9 cellular contexts compared by ENCODE assay signal in genomic region chr11:1557904-1558831, GRCh38. TPM values are rescaled to one million over a fixed set of nuclear protein-coding genes. Genes with fewer than 3 reads are reported as not detected.
A peak's percentile ranks its signal among the peaks of the same experiment; 100 is the strongest.
DNase-seq lines count a peak whose midpoint lies in the region; ATAC-seq, FAIRE-seq and TF ChIP-seq lines count a peak whose summit lies in the region.
"Had no signal": no experiment of that assay in that cellular context is flagged by ENCODE, and none has a peak within 500 bp of the region (broad histone marks: within the 10 kb centered on the region; RNA-seq: fewer than 3 reads in every experiment).

No MANE protein-coding gene starts in this region.

- H3K36me3 Mint-ChIP-seq in MCF 10A (ENCODE audit: insufficient read depth, unreplicated experiment), result no peaks in the 10 kb centered on the region

- H3K9me3 Mint-ChIP-seq in MCF 10A (ENCODE audit: unreplicated experiment), result no peaks in the 10 kb centered on the region
- H3K9me3 Mint-ChIP-seq: IgD-negative memory B cell had no signal

- H3K27ac ChIP-seq in keratinocyte (ENCODE audit: control insufficient read depth, insufficient read depth, low read length), result no peak overlapping the region

- TF ChIP-seq POLR2A in H54 (IDR thresholded peaks at IDR 0.05; ENCODE audit: low read depth, low read length), result no peak

- peaks cover 11% of the 10 kb centered on the region for H3K4me1 ChIP-seq in keratinocyte (ENCODE audit: control insufficient read depth, extremely low read depth, insufficient read depth, low read length)

- no peaks in the 10 kb centered on the region for H4K20me1 ChIP-seq in keratinocyte (ENCODE audit: control insufficient read depth, extremely low read depth, insufficient read depth, low read length)

- DNase-seq in H54 (ENCODE audit: insufficient read length, low spot score), result peak; percentile 97
- DNase-seq in MCF 10A (ENCODE audit: unreplicated experiment), result peak; percentile 65
- no peak for DNase-seq in keratinocyte (ENCODE audit: low read depth, low spot score)
- DNase-seq in smooth muscle cell of the brain vasculature (ENCODE audit: low read depth, low spot score), result peak; percentile 13
- DNase-seq in OCI-M1 (lab: John Stamatoyannopoulos, UW), result no peak
- DNase-seq in activated CD4-positive, alpha-beta T cell treated with anti-CD3 and anti-CD28 coated beads, Interleukin-2, amount 50 U/mL, for 48 hours, result no peak
- no peak for DNase-seq in UCSD-AML1 (lab: John Stamatoyannopoulos, UW; ENCODE audit: unreplicated experiment)

- H3K27ac Mint-ChIP-seq in MCF 10A (ENCODE audit: low read depth, unreplicated experiment), result peak overlapping the region; percentile 49

- peak overlapping the region; percentile 48 for H3K4me2 ChIP-seq in keratinocyte (ENCODE audit: control insufficient read depth, extremely low read depth, insufficient read depth, low read depth, low read length)

- no peaks in the 10 kb centered on the region for H3K9me1 ChIP-seq in keratinocyte (ENCODE audit: control insufficient read depth, extremely low read depth, insufficient read depth, low read length)

- H3K4me3 ChIP-seq in keratinocyte (ENCODE audit: control insufficient read depth in 2 of 3, extremely low read depth in 1 of 3, insufficient read depth in 2 of 3, low read depth in 1 of 3, low read length in 3 of 3), result no peak overlapping the region

- no peaks in the 10 kb centered on the region for H3K9me3 ChIP-seq in keratinocyte (ENCODE audit: control insufficient read depth, low read depth, low read length)

- no peaks in the 10 kb centered on the region for H3K27me3 ChIP-seq in keratinocyte (ENCODE audit: control insufficient read depth, extremely low read depth, insufficient read depth, low read length)

- intact Hi-C loops in MCF 10A (cut with micrococcal nuclease), result loop anchor here (10.0 kb wide), 1 partner anchor 277 kb away; the partner anchor contains the start of genes SYT8 and TNNI2

- POLR2A ChIA-PET in MCF 10A (lab: Yijun Ruan, JAX), result interaction anchor here (0.6 to 2.2 kb wide), 7 partner anchors 10 to 481 kb away, joined by 3 to 16 read pairs (median 4); no protein-coding TSS in a partner anchor

- no peaks in the 10 kb centered on the region for H3K79me2 ChIP-seq in keratinocyte (ENCODE audit: control insufficient read depth, insufficient read depth, low read length)

- H3K36me3 ChIP-seq in keratinocyte (ENCODE audit: control insufficient read depth in 2 of 2, extremely low read depth in 1 of 2, insufficient read depth in 2 of 2, low read length in 2 of 2), result peaks cover 0 to 2% of the 10 kb centered on the region in 2 experiments

- H3K27me3 Mint-ChIP-seq in MCF 10A (ENCODE audit: insufficient read depth, unreplicated experiment), result no peaks in the 10 kb centered on the region

- H3K4me3 Mint-ChIP-seq in MCF 10A (ENCODE audit: unreplicated experiment), result peak overlapping the region; percentile 52

- no peak overlapping the region for H3K9ac ChIP-seq in keratinocyte (ENCODE audit: control insufficient read depth, extremely low read depth, insufficient read depth, low read length)

- peaks cover 34% of the 10 kb centered on the region for H3K4me1 Mint-ChIP-seq in MCF 10A (ENCODE audit: insufficient read depth, unreplicated experiment)
- H3K4me1 Mint-ChIP-seq: IgD-negative memory B cell had no signal

- no peak overlapping the region for H2AFZ ChIP-seq in keratinocyte (ENCODE audit: control insufficient read depth, low read length)

- dilution Hi-C loops in keratinocyte (cut with MboI; ENCODE audit: extremely low pct_ligation_motif_present, low sequenced_read_pairs), result no loop called here

- FAIRE-seq in H54 (lab: Jason Lieb, UNC) (no peak), keratinocyte (lab: Jason Lieb, UNC) (no peak)

- TF ChIP-seq CTCF in MCF 10A (IDR thresholded peaks at IDR 0.05; ENCODE audit: unreplicated experiment), result no peak
- no peak for TF ChIP-seq CTCF in keratinocyte (optimal IDR thresholded peaks at IDR 0.05 in 1 of 3, IDR thresholded peaks at IDR 0.05 in 1 of 3, conservative IDR thresholded peaks at IDR 0.05 in 1 of 3; ENCODE audit: extremely low read depth in 1 of 3, insufficient read depth in 2 of 3, low read length in 3 of 3)

- CTCF ChIA-PET in MCF 10A (lab: Yijun Ruan, JAX), result interaction anchor here (0.6 to 3.9 kb wide), 5 partner anchors 12 to 1336 kb away, joined by 3 to 32 read pairs (median 4); no protein-coding TSS in a partner anchor

- no TSS peak for BruUV-seq in MCF 10A (replicated peaks; lab: Mats Ljungman, UMichigan)

- no peak for ATAC-seq in GM18511 (IDR thresholded peaks at IDR 0.05; ENCODE audit: unreplicated experiment)

RNA-seq across cellular contexts. Expression of gene DUSP8, which starts 13.9 kb away (rescaled TPM):
- 10.4 and 17.6 TPM in 2 replicates for total RNA-seq in MCF 10A (2022)
- 0.58 to 1.7 TPM (median 1.3 TPM) in 3 replicates for polyA plus RNA-seq in keratinocyte
- 1.7 TPM for polyA plus RNA-seq in keratinocyte (2011; ENCODE audit: low read depth)
- polyA plus RNA-seq in keratinocyte (2011; cell fraction: cytosol; rRNA removed), result 1.7 and 2.5 TPM in 2 replicates
- 5.6 and 7.0 TPM in 2 replicates for polyA plus RNA-seq in keratinocyte (2011; cell fraction: nucleus; rRNA removed)
- 1.0 and 4.9 TPM in 2 replicates for polyA plus RNA-seq in keratinocyte (2012; ENCODE audit: low replicate concordance)
- polyA minus RNA-seq in keratinocyte, result 0.43 to 2.8 TPM (median 1.3 TPM) in 3 replicates
- polyA minus RNA-seq in keratinocyte (2011; cell fraction: cytosol; rRNA and poly(A)+ RNA removed), result 4.0 TPM
- 1.5 and 1.6 TPM in 2 replicates for polyA minus RNA-seq in keratinocyte (2011; cell fraction: nucleus; rRNA and poly(A)+ RNA removed)

RNA-seq across cellular contexts. Expression of gene KRTAP5-1, which starts 26.9 kb away (rescaled TPM):
- not detected in 2 replicates for total RNA-seq in MCF 10A (2022)
- polyA plus RNA-seq in keratinocyte, result not detected in 3 replicates
- polyA plus RNA-seq in keratinocyte (2011; ENCODE audit: low read depth), result not detected
- not detected in 2 replicates for polyA plus RNA-seq in keratinocyte (2011; cell fraction: cytosol; rRNA removed)
- polyA plus RNA-seq in keratinocyte (2011; cell fraction: nucleus; rRNA removed), result not detected in 2 replicates
- not detected in 2 replicates for polyA plus RNA-seq in keratinocyte (2012; ENCODE audit: low replicate concordance)
- not detected in 3 replicates for polyA minus RNA-seq in keratinocyte
- polyA minus RNA-seq in keratinocyte (2011; cell fraction: cytosol; rRNA and poly(A)+ RNA removed), result not detected
- not detected in 2 replicates for polyA minus RNA-seq in keratinocyte (2011; cell fraction: nucleus; rRNA and poly(A)+ RNA removed)
- polyA plus RNA-seq: IgD-negative memory B cell had no signal

RNA-seq across cellular contexts. Expression of gene KRTAP5-2, which starts 39.9 kb away (rescaled TPM):
- total RNA-seq in MCF 10A (2022), result not detected in 2 replicates
- not detected in 3 replicates for polyA plus RNA-seq in keratinocyte
- polyA plus RNA-seq in keratinocyte (2011; ENCODE audit: low read depth), result not detected
- polyA plus RNA-seq in keratinocyte (2011; cell fraction: cytosol; rRNA removed), result not detected in 2 replicates
- not detected in 2 replicates for polyA plus RNA-seq in keratinocyte (2011; cell fraction: nucleus; rRNA removed)
- not detected in 2 replicates for polyA plus RNA-seq in keratinocyte (2012; ENCODE audit: low replicate concordance)
- polyA minus RNA-seq in keratinocyte, result not detected in 3 replicates
- polyA minus RNA-seq in keratinocyte (2011; cell fraction: cytosol; rRNA and poly(A)+ RNA removed), result not detected
- not detected in 2 replicates for polyA minus RNA-seq in keratinocyte (2011; cell fraction: nucleus; rRNA and poly(A)+ RNA removed)
- polyA plus RNA-seq: IgD-negative memory B cell had no signal

RNA-seq across cellular contexts. Expression of gene KRTAP5-3, which starts 50.1 kb away (rescaled TPM):
- total RNA-seq in MCF 10A (2022), result not detected in 2 replicates
- polyA plus RNA-seq in keratinocyte, result not detected in 3 replicates
- polyA plus RNA-seq in keratinocyte (2011; ENCODE audit: low read depth), result not detected
- not detected in 2 replicates for polyA plus RNA-seq in keratinocyte (2011; cell fraction: cytosol; rRNA removed)
- not detected in 2 replicates for polyA plus RNA-seq in keratinocyte (2011; cell fraction: nucleus; rRNA removed)
- not detected in 2 replicates for polyA plus RNA-seq in keratinocyte (2012; ENCODE audit: low replicate concordance)
- polyA minus RNA-seq in keratinocyte, result not detected in 3 replicates
- polyA minus RNA-seq in keratinocyte (2011; cell fraction: cytosol; rRNA and poly(A)+ RNA removed), result not detected
- not detected in 2 replicates for polyA minus RNA-seq in keratinocyte (2011; cell fraction: nucleus; rRNA and poly(A)+ RNA removed)
- polyA plus RNA-seq: IgD-negative memory B cell had no signal

Comparison
In these comparisons a context has a peak if more than half of its experiments do, and no peak if none do; other contexts are left out.
1. DNase-seq: peak in H54 (single experiment), MCF 10A (single experiment) and smooth muscle cell of the brain vasculature (single experiment); none in keratinocyte (single experiment), OCI-M1 (single experiment), activated CD4-positive, alpha-beta T cell treated with anti-CD3 and anti-CD28 coated beads, Interleukin-2, amount 50 U/mL, for 48 hours (0 of 2) and UCSD-AML1 (single experiment).